In the genomic region with DNA sequence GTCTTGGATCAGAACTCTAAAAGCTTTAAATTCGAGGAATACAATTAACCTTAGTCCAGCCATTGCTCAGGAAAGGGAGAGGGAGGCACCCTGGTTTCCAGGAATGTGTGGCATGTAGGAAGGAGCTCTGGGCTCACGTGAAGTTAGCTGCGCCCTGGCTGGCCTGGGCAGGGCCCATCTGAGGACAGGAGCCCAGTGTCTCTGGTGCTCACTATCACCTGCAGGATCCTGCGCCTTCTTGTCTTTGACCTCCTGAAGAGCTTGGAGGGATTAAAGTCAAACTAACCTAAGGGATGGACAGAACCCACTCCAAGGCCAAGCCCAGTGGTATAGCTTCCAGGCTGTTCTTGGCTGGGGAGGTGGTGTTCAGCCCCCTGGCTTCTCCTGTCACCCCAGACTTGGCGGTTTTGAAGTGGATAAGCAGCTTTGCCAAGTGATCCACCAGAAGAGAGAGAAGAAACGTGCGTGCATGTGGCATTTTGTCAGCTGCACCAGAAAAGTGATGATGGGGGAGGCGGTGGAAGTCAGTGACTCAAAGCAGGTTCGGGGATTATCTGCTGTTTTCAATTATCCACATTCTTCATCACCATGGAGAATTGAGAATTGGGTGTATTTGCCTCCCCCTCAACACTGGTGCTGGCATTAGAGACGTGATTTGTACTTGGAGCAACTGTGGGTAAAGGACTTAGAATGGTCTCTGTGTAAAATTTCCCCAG, we compare ENCODE assay signal across 1 cellular context.
TF ChIP-seq lines count a peak whose summit lies in the region.

No MANE protein-coding gene starts in this region.

TF ChIP-seq in WTC11, 78 proteins besides CTCF, POLR2A, EP300 and RAD21 (continued from another document):
- TF ChIP-seq, protein P1, sequence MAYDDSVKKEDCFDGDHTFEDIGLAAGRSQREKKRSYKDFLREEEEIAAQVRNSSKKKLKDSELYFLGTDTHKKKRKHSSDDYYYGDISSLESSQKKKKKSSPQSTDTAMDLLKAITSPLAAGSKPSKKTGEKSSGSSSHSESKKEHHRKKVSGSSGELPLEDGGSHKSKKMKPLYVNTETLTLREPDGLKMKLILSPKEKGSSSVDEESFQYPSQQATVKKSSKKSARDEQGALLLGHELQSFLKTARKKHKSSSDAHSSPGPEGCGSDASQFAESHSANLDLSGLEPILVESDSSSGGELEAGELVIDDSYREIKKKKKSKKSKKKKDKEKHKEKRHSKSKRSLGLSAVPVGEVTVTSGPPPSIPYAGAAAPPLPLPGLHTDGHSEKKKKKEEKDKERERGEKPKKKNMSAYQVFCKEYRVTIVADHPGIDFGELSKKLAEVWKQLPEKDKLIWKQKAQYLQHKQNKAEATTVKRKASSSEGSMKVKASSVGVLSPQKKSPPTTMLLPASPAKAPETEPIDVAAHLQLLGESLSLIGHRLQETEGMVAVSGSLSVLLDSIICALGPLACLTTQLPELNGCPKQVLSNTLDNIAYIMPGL (CRISPR knock-in tag; IDR thresholded peaks at IDR 0.05) = no peak
- TF ChIP-seq, protein P2, sequence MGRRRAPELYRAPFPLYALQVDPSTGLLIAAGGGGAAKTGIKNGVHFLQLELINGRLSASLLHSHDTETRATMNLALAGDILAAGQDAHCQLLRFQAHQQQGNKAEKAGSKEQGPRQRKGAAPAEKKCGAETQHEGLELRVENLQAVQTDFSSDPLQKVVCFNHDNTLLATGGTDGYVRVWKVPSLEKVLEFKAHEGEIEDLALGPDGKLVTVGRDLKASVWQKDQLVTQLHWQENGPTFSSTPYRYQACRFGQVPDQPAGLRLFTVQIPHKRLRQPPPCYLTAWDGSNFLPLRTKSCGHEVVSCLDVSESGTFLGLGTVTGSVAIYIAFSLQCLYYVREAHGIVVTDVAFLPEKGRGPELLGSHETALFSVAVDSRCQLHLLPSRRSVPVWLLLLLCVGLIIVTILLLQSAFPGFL (CRISPR knock-in tag; IDR thresholded peaks at IDR 0.05; ENCODE audit: borderline replicate concordance) = no peak
- TF ChIP-seq, protein P3, sequence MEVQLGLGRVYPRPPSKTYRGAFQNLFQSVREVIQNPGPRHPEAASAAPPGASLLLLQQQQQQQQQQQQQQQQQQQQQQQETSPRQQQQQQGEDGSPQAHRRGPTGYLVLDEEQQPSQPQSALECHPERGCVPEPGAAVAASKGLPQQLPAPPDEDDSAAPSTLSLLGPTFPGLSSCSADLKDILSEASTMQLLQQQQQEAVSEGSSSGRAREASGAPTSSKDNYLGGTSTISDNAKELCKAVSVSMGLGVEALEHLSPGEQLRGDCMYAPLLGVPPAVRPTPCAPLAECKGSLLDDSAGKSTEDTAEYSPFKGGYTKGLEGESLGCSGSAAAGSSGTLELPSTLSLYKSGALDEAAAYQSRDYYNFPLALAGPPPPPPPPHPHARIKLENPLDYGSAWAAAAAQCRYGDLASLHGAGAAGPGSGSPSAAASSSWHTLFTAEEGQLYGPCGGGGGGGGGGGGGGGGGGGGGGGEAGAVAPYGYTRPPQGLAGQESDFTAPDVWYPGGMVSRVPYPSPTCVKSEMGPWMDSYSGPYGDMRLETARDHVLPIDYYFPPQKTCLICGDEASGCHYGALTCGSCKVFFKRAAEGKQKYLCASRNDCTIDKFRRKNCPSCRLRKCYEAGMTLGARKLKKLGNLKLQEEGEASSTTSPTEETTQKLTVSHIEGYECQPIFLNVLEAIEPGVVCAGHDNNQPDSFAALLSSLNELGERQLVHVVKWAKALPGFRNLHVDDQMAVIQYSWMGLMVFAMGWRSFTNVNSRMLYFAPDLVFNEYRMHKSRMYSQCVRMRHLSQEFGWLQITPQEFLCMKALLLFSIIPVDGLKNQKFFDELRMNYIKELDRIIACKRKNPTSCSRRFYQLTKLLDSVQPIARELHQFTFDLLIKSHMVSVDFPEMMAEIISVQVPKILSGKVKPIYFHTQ (CRISPR knock-in tag; IDR thresholded peaks at IDR 0.05) = no peak
- TF ChIP-seq CREB1 (CRISPR knock-in tag; IDR thresholded peaks at IDR 0.05) = no peak
